18 cellular contexts compared by ENCODE assay signal in the genomic region with DNA sequence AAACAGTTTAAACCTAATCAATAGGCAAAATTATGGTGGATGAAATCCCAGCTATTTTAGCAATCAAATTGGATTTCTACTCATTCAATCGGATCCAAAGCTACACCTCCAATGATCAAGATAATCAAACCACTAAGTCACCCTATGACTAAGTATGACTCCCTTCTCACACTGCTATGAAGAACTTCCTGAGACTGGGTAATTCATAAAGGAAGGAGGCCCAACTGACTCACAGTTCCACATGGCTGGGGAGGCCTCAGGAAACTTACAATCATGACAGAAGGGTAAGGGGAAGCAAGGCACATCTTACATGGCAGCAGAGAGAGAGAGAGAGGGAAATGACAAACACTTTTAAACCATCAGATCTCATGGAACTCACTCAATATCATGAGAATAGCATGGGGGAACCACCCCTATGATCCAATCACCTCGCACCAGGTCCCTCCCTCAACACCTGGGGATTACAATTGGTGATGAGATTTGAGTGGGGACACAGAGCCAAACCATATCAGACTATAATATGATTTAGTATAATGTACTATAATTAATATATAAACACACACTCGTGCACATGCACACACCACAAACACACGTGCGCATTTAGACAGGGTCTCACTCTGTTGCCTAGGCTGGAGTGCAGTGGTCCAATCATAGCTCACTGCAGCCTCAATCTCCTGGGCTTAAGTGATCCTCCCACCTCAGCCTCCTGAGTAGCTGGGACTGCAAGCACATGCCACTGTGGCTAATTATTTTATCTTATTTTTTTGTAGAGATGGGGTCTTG.
DNase-seq lines count a peak whose midpoint lies in the region; ATAC-seq, FAIRE-seq and TF ChIP-seq lines count a peak whose summit lies in the region.
"Had no signal": no experiment of that assay in that cellular context is flagged by ENCODE, and none has a peak within 500 bp of the region (broad histone marks: within the 10 kb centered on the region; RNA-seq: fewer than 3 reads in every experiment).

No MANE protein-coding gene starts in this region.

- POLR2A ChIA-PET in activated CD4-positive, alpha-beta T cell treated with anti-CD3 and anti-CD28 coated beads for 36 hours (lab: Charles Lee), result no interaction called here

- no peaks in the 10 kb centered on the region for H3K4me1 Mint-ChIP-seq in activated CD4-positive, alpha-beta T cell treated with anti-CD3 and anti-CD28 coated beads for 36 hours

- no peak overlapping the region for H3K4me3 Mint-ChIP-seq in activated CD4-positive, alpha-beta T cell treated with anti-CD3 and anti-CD28 coated beads for 36 hours
- H3K4me3 Mint-ChIP-seq: CD4-positive, alpha-beta T cell had no signal

- H3K4me3 ChIP-seq in bronchial epithelial cell (ENCODE audit: low read depth, low read length), result no peak overlapping the region
- H3K4me3 ChIP-seq: A549, GM23248, HAP-1 had no signal

- no peak for TF ChIP-seq CTCF in bronchial epithelial cell (IDR thresholded peaks at IDR 0.05; ENCODE audit: insufficient read depth, low read length, severe bottlenecking)

- CTCF ChIA-PET in activated CD4-positive, alpha-beta T cell treated with anti-CD3 and anti-CD28 coated beads for 36 hours (lab: Charles Lee), result no interaction called here

- no peak overlapping the region for H3K27ac Mint-ChIP-seq in activated CD4-positive, alpha-beta T cell treated with anti-CD3 and anti-CD28 coated beads for 36 hours
- H3K27ac Mint-ChIP-seq: CD4-positive, alpha-beta T cell had no signal

- H3K36me3 ChIP-seq in bronchial epithelial cell (ENCODE audit: control insufficient read depth, insufficient read depth, low read length), result no peaks in the 10 kb centered on the region
- H3K36me3 ChIP-seq: HAP-1 had no signal

- peak; percentile 53 for ATAC-seq in activated CD4-positive, alpha-beta T cell treated with anti-CD3 and anti-CD28 coated beads for 36 hours
- ATAC-seq in HG02885 (IDR thresholded peaks at IDR 0.05; ENCODE audit: poor library complexity, unreplicated experiment), result no peak
- ATAC-seq: A549 had no signal

- intact Hi-C loops in activated CD4-positive, alpha-beta T cell treated with anti-CD3 and anti-CD28 coated beads for 36 hours (cut with DNase I, micrococcal nuclease), result no loop called here

- FAIRE-seq in bronchial epithelial cell (lab: Jason Lieb, UNC), result no peak
- FAIRE-seq: A549, D721Med, GM19239 had no signal

- H3K36me3 Mint-ChIP-seq in activated CD4-positive, alpha-beta T cell treated with anti-CD3 and anti-CD28 coated beads for 36 hours (ENCODE audit: low read depth), result no peaks in the 10 kb centered on the region

- no peak for DNase-seq in activated CD4-positive, alpha-beta T cell treated with anti-CD3 and anti-CD28 coated beads for 36 hours
- DNase-seq in activated CD4-positive, alpha-beta T cell treated with anti-CD3 and anti-CD28 coated beads for 1 hour, result no peak
- DNase-seq in MV-4-11 (lab: John Stamatoyannopoulos, UW) (peak; percentile 10), bronchial epithelial cell (ENCODE audit: low read depth) (peak; percentile 5), SKM-1 (lab: John Stamatoyannopoulos, UW; ENCODE audit: unreplicated experiment) (no peak), NCI-H446 treated with DMSO at 0.1 percent for 48 hours (lab: John Stamatoyannopoulos, UW) (no peak)
- DNase-seq: AML-193; Caco-2; CD4-positive, alpha-beta T cell; GDM1; GM23248; IMR-90; KBM-7 had no signal

- no peaks in the 10 kb centered on the region for H3K27me3 ChIP-seq in bronchial epithelial cell (ENCODE audit: control insufficient read depth, insufficient read depth, low read length)

- H3K9me3 Mint-ChIP-seq in activated CD4-positive, alpha-beta T cell treated with anti-CD3 and anti-CD28 coated beads for 36 hours (ENCODE audit: low read depth), result peaks cover 4% of the 10 kb centered on the region

- peaks cover 18% of the 10 kb centered on the region for H3K27me3 Mint-ChIP-seq in activated CD4-positive, alpha-beta T cell treated with anti-CD3 and anti-CD28 coated beads for 36 hours

Comparison
In these comparisons a context has a peak if more than half of its experiments do, and no peak if none do; other contexts are left out.
1. DNase-seq: peak in MV-4-11 (single experiment) and bronchial epithelial cell (single experiment); none in activated CD4-positive, alpha-beta T cell treated with anti-CD3 and anti-CD28 coated beads for 36 hours (single experiment), activated CD4-positive, alpha-beta T cell treated with anti-CD3 and anti-CD28 coated beads for 1 hour (single experiment), SKM-1 (single experiment) and NCI-H446 treated with DMSO at 0.1 percent for 48 hours (single experiment).